8 cellular contexts compared by ENCODE assay signal in genomic region chr18:67517224-67517765, GRCh38. TPM values are rescaled to one million over a fixed set of nuclear protein-coding genes. Genes with fewer than 3 reads are reported as not detected.
DNase-seq lines count a peak whose midpoint lies in the region; ATAC-seq and TF ChIP-seq lines count a peak whose summit lies in the region.

No MANE protein-coding gene starts in this region.

- H3K79me2 ChIP-seq in DOHH2 (ENCODE audit: control insufficient read depth, low read length): no peaks in the 10 kb centered on the region

- peak; percentile 71 for DNase-seq in NCI-H2107 treated with DMSO at 0.1 percent for 48 hours (lab: John Stamatoyannopoulos, UW; ENCODE audit: unreplicated experiment)
- DNase-seq in central memory CD8-positive, alpha-beta T cell (ENCODE audit: low spot score in 2 of 2): no peak
- DNase-seq in right lobe of liver: peak in 2 of 3 donors; percentile 21 to 42
- DNase-seq in testis: peak; percentile 23
- DNase-seq in effector CD8-positive, alpha-beta T cell (lab: John Stamatoyannopoulos, UW): no peak

- H3K9me3 ChIP-seq in DOHH2 (ENCODE audit: control insufficient read depth, insufficient read depth, low read length) (no peaks in the 10 kb centered on the region), right lobe of liver (no peaks in the 10 kb centered on the region), testis (no peaks in the 10 kb centered on the region)

- H3K27me3 ChIP-seq in DOHH2 (ENCODE audit: control insufficient read depth, low read length) (peaks cover 18% of the 10 kb centered on the region), right lobe of liver (no peaks in the 10 kb centered on the region), testis (no peaks in the 10 kb centered on the region)

- peaks cover 12% of the 10 kb centered on the region for H3K27me3 Mint-ChIP-seq in central memory CD8-positive, alpha-beta T cell

- H3K36me3 ChIP-seq in DOHH2 (ENCODE audit: control insufficient read depth, low read length) (no peaks in the 10 kb centered on the region), right lobe of liver (no peaks in the 10 kb centered on the region), testis (ENCODE audit: low read depth, missing control alignments) (no peaks in the 10 kb centered on the region)

- no peaks in the 10 kb centered on the region for H4K20me1 ChIP-seq in DOHH2 (ENCODE audit: control insufficient read depth, insufficient read depth, low read depth, low read length)

- H3K9me3 Mint-ChIP-seq in central memory CD8-positive, alpha-beta T cell: no peaks in the 10 kb centered on the region

- TF ChIP-seq POLR2A in right lobe of liver (IDR thresholded peaks at IDR 0.05): no peak
- TF ChIP-seq POLR2A in testis (IDR thresholded peaks at IDR 0.05): no peak

- H3K4me2 ChIP-seq in DOHH2 (ENCODE audit: low read length): peak overlapping the region; percentile 67

- intact Hi-C loops in right lobe of liver (cut with DNase I): no loop called here
- intact Hi-C loops in testis (cut with DNase I; ENCODE audit: low total_unique reads): no loop called here

- H3K9me2 ChIP-seq in DOHH2 (replicated peaks; ENCODE audit: control insufficient read depth, low read length): no peaks in the 10 kb centered on the region

- ATAC-seq in central memory CD8-positive, alpha-beta T cell (replicated peaks; ENCODE audit: extremely low read depth, poor library complexity, severe bottlenecking): no peak
- peak; percentile 56 to 69 (median 66) for ATAC-seq in right lobe of liver
- ATAC-seq in GM21717 (IDR thresholded peaks at IDR 0.05; ENCODE audit: unreplicated experiment): no peak
- ATAC-seq in GM21529 (IDR thresholded peaks at IDR 0.05; ENCODE audit: unreplicated experiment): no peak

- TF ChIP-seq CTCF in DOHH2 (IDR thresholded peaks at IDR 0.05; ENCODE audit: low read depth, low read length, poor library complexity, severe bottlenecking): no peak
- no peak for TF ChIP-seq CTCF in right lobe of liver (IDR thresholded peaks at IDR 0.05)
- TF ChIP-seq CTCF in testis (IDR thresholded peaks at IDR 0.05): no peak

- no peak overlapping the region for H3K27ac ChIP-seq in DOHH2 (ENCODE audit: low read depth, low read length)
- peak overlapping the region; percentile 50 to 53 (median 52) for H3K27ac ChIP-seq in right lobe of liver
- H3K27ac ChIP-seq in testis: peak overlapping the region; percentile 71 to 90

- 8% methylated on average over 6 of the region's 6 CpGs for WGBS in right lobe of liver (ENCODE audit: insufficient coverage, low coverage, low lambda C conversion rate, missing lambda C conversion rate)
- WGBS in testis, 2 donors: 2 to 5% methylated on average over 6 of the region's 6 CpGs

- H3K4me1 Mint-ChIP-seq in central memory CD8-positive, alpha-beta T cell: peaks cover 27% of the 10 kb centered on the region

- H3K36me3 Mint-ChIP-seq in central memory CD8-positive, alpha-beta T cell (ENCODE audit: insufficient read depth): peaks cover 7% of the 10 kb centered on the region

- H3K4me3 Mint-ChIP-seq in central memory CD8-positive, alpha-beta T cell: peak overlapping the region; percentile 96

- no peaks in the 10 kb centered on the region for H3F3A ChIP-seq in DOHH2 (ENCODE audit: control insufficient read depth, insufficient read depth)

- H3K4me3 ChIP-seq in DOHH2 (ENCODE audit: low read length): peak overlapping the region; percentile 62
- peak overlapping the region; percentile 45 to 83 (median 57) for H3K4me3 ChIP-seq in right lobe of liver
- H3K4me3 ChIP-seq in testis: peak overlapping the region; percentile 77 to 94

- peaks cover 11% of the 10 kb centered on the region for H3K4me1 ChIP-seq in DOHH2 (ENCODE audit: control insufficient read depth, low read length)
- peaks cover 0 to 5% (median 0%) of the 10 kb centered on the region in 4 donors for H3K4me1 ChIP-seq in right lobe of liver
- H3K4me1 ChIP-seq in testis: no peaks in the 10 kb centered on the region

- peak overlapping the region; percentile 92 for H3K27ac Mint-ChIP-seq in central memory CD8-positive, alpha-beta T cell (ENCODE audit: low read depth)

RNA-seq across cellular contexts. Expression of gene DSEL, which starts 0.8 kb away (rescaled TPM):
- total RNA-seq in right lobe of liver (1 to 10 TPM; 2.1 to 6.2 (median 4.3) TPM), testis (1 to 10 TPM; 5.7 to 5.9 TPM)
- polyA plus RNA-seq in testis (ENCODE audit: insufficient read depth, low read depth, low replicate concordance): 2.7 TPM

Comparison
In these comparisons a context has a peak if more than half of its experiments do, and no peak if none do; other contexts are left out.
1. DNase-seq: peak in NCI-H2107 treated with DMSO at 0.1 percent for 48 hours (single experiment), right lobe of liver (2 of 3) and testis (single experiment); none in central memory CD8-positive, alpha-beta T cell (0 of 2) and effector CD8-positive, alpha-beta T cell (single experiment).
2. ATAC-seq: peak in right lobe of liver (4 of 4); none in central memory CD8-positive, alpha-beta T cell (single experiment), GM21717 (single experiment) and GM21529 (single experiment).
3. Peak in every context shown above with its lines, with median percentiles within 50 percentile points of each other: H3K4me3 ChIP-seq.